1 cellular context compared by ENCODE assay signal in the genomic region with DNA sequence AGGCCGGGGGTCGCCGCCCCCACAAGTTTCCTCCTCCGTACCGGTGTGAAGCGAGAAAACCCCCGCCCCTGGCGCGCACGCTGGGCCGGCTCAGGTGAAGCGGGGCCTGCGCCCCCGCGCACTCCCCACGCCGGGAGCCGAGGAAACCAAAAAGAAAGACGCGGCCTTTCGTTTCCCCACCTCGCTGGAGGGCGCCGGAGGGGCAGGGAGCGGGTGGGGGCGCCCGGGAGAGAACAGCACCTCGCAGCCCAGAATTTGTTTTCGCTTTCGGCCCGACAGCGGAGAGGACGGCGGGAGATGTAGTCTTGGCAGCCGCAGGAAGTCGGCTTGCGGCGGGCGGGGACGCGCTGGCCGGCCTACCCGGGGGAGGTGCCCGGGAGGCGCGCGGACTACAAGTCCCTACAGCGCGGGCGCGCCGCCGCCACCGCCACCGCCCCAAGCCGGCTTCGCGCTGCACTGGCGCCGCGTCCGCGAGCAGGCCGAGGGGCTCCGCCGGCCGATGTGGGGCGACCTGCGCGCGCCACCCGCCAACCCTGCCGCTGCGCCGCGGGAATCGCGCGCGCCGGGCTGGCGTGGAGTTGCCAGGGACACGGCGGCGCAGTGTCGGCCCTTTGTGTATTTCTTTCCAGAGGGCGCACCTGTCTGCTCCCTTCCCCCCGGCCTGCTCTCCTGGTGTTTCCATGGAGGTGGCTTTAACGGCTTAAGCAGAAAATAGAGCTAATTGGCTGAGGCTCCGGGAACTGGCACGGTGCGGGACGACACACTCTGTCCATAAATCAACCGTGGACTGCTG.
TF ChIP-seq lines count a peak whose summit lies in the region.

A gene with protein sequence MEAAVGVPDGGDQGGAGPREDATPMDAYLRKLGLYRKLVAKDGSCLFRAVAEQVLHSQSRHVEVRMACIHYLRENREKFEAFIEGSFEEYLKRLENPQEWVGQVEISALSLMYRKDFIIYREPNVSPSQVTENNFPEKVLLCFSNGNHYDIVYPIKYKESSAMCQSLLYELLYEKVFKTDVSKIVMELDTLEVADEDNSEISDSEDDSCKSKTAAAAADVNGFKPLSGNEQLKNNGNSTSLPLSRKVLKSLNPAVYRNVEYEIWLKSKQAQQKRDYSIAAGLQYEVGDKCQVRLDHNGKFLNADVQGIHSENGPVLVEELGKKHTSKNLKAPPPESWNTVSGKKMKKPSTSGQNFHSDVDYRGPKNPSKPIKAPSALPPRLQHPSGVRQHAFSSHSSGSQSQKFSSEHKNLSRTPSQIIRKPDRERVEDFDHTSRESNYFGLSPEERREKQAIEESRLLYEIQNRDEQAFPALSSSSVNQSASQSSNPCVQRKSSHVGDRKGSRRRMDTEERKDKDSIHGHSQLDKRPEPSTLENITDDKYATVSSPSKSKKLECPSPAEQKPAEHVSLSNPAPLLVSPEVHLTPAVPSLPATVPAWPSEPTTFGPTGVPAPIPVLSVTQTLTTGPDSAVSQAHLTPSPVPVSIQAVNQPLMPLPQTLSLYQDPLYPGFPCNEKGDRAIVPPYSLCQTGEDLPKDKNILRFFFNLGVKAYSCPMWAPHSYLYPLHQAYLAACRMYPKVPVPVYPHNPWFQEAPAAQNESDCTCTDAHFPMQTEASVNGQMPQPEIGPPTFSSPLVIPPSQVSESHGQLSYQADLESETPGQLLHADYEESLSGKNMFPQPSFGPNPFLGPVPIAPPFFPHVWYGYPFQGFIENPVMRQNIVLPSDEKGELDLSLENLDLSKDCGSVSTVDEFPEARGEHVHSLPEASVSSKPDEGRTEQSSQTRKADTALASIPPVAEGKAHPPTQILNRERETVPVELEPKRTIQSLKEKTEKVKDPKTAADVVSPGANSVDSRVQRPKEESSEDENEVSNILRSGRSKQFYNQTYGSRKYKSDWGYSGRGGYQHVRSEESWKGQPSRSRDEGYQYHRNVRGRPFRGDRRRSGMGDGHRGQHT (minus strand): TSS at position 292 of the 793 bp plus-strand sequence. CDS start 616 bp downstream, outside the sequence.

TF ChIP-seq in HepG2, 621 proteins besides CTCF, POLR2A, EP300 and RAD21 (continued from another document and continues in another):
- TF ChIP-seq RERE (CRISPR knock-in tag; IDR thresholded peaks at IDR 0.05; ENCODE audit: low read depth) (no peak), NCOA1 (CRISPR knock-in tag; IDR thresholded peaks at IDR 0.05) (no peak), ZNF292 (CRISPR knock-in tag; IDR thresholded peaks at IDR 0.05; ENCODE audit: borderline replicate concordance, low read depth) (peak; percentile 29; the same call in 1 of the 2 replicates), ATF3 (CRISPR knock-in tag; IDR thresholded peaks at IDR 0.05) (no peak), RBM39 (IDR thresholded peaks at IDR 0.05; ENCODE audit: low read depth, low read length, poor library complexity, severe bottlenecking) (peak; percentile 53), ZBTB43 (CRISPR knock-in tag; conservative IDR thresholded peaks at IDR 0.05) (no peak), CCAR2 (optimal IDR thresholded peaks at IDR 0.05; ENCODE audit: low read depth, low read length) (no peak), CREM (IDR thresholded peaks at IDR 0.05) (peak; percentile 19; the same call in 1 of the 2 replicates), CREM (CRISPR knock-in tag; IDR thresholded peaks at IDR 0.05) (no peak), FIP1L1 (IDR thresholded peaks at IDR 0.05; ENCODE audit: borderline replicate concordance, insufficient read depth, low read depth, low read length) (no peak), ZNF44 (CRISPR knock-in tag; IDR thresholded peaks at IDR 0.05) (no peak), ZNF317 (CRISPR knock-in tag; IDR thresholded peaks at IDR 0.05) (no peak; the same call in 1 of the 2 replicates), ZUFSP (CRISPR knock-in tag; IDR thresholded peaks at IDR 0.05; ENCODE audit: borderline replicate concordance) (no peak), RFXANK (CRISPR knock-in tag; IDR thresholded peaks at IDR 0.05) (no peak), ZNF264 (CRISPR knock-in tag; IDR thresholded peaks at IDR 0.05) (no peak), ZNF737 (CRISPR knock-in tag; IDR thresholded peaks at IDR 0.05; ENCODE audit: borderline replicate concordance) (no peak), ZBTB4 (CRISPR knock-in tag; IDR thresholded peaks at IDR 0.05; ENCODE audit: borderline replicate concordance) (no peak)
- TF ChIP-seq, protein P1, sequence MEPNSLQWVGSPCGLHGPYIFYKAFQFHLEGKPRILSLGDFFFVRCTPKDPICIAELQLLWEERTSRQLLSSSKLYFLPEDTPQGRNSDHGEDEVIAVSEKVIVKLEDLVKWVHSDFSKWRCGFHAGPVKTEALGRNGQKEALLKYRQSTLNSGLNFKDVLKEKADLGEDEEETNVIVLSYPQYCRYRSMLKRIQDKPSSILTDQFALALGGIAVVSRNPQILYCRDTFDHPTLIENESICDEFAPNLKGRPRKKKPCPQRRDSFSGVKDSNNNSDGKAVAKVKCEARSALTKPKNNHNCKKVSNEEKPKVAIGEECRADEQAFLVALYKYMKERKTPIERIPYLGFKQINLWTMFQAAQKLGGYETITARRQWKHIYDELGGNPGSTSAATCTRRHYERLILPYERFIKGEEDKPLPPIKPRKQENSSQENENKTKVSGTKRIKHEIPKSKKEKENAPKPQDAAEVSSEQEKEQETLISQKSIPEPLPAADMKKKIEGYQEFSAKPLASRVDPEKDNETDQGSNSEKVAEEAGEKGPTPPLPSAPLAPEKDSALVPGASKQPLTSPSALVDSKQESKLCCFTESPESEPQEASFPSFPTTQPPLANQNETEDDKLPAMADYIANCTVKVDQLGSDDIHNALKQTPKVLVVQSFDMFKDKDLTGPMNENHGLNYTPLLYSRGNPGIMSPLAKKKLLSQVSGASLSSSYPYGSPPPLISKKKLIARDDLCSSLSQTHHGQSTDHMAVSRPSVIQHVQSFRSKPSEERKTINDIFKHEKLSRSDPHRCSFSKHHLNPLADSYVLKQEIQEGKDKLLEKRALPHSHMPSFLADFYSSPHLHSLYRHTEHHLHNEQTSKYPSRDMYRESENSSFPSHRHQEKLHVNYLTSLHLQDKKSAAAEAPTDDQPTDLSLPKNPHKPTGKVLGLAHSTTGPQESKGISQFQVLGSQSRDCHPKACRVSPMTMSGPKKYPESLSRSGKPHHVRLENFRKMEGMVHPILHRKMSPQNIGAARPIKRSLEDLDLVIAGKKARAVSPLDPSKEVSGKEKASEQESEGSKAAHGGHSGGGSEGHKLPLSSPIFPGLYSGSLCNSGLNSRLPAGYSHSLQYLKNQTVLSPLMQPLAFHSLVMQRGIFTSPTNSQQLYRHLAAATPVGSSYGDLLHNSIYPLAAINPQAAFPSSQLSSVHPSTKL (CRISPR knock-in tag; IDR thresholded peaks at IDR 0.05), result peak; percentile 10; the same call in 1 of the 2 replicates
- TF ChIP-seq, protein P2, sequence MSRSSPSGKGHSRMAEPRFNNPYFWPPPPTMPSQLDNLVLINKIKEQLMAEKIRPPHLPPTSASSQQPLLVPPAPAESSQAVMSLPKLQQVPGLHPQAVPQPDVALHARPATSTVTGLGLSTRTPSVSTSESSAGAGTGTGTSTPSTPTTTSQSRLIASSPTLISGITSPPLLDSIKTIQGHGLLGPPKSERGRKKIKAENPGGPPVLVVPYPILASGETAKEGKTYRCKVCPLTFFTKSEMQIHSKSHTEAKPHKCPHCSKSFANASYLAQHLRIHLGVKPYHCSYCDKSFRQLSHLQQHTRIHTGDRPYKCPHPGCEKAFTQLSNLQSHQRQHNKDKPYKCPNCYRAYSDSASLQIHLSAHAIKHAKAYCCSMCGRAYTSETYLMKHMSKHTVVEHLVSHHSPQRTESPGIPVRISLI (CRISPR knock-in tag; IDR thresholded peaks at IDR 0.05; ENCODE audit: borderline replicate concordance), result no peak
- TF ChIP-seq, protein P3, sequence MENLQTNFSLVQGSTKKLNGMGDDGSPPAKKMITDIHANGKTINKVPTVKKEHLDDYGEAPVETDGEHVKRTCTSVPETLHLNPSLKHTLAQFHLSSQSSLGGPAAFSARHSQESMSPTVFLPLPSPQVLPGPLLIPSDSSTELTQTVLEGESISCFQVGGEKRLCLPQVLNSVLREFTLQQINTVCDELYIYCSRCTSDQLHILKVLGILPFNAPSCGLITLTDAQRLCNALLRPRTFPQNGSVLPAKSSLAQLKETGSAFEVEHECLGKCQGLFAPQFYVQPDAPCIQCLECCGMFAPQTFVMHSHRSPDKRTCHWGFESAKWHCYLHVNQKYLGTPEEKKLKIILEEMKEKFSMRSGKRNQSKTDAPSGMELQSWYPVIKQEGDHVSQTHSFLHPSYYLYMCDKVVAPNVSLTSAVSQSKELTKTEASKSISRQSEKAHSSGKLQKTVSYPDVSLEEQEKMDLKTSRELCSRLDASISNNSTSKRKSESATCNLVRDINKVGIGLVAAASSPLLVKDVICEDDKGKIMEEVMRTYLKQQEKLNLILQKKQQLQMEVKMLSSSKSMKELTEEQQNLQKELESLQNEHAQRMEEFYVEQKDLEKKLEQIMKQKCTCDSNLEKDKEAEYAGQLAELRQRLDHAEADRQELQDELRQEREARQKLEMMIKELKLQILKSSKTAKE (CRISPR knock-in tag; IDR thresholded peaks at IDR 0.05; ENCODE audit: borderline replicate concordance), result no peak
